Comparison of ENCODE assay signal across 23 cellular contexts in the genomic region with DNA sequence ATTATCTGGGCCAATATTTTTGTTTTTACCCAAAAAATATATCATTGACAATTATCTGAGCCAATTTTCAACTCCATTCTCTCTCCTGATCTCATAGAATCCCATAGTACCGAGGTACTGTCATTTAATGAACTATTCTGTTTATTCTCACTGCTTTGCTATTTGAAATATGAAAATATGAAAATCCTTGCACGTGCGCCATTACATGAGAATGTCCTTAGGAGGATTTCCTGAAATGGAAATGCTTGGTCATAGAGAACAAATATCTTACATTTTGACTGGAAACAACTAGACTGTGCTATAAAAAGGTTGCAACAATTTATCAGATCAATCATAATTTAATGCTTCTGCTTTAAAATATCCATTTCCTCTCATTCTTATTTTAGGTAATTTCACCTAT.
"Had no signal": no experiment of that assay in that cellular context is flagged by ENCODE, and none has a peak within 500 bp of the region (broad histone marks: within the 10 kb centered on the region; RNA-seq: fewer than 3 reads in every experiment).

No MANE protein-coding gene starts in this region.

- H3K36me3 ChIP-seq: colonic mucosa, lower lobe of right lung, prostate gland, stomach, suprapubic skin, transverse colon, uterus had no signal

- H3K27ac ChIP-seq: colonic mucosa, foreskin keratinocyte, lower lobe of right lung, prostate gland, stomach, suprapubic skin, transverse colon, VCaP had no signal

- H3K4me1 ChIP-seq: colonic mucosa, prostate gland, uterus had no signal

- FAIRE-seq: kidney had no signal

- H3K36me3 Mint-ChIP-seq: brain had no signal

- ATAC-seq: foreskin keratinocyte had no signal

- H3K9me3 Mint-ChIP-seq: activated CD4-positive, alpha-beta memory T cell treated with anti-CD3 and anti-CD28 coated beads, Interleukin-2, amount 10 ng/mL, durations not matched to agents 7 days and 5 days; activated CD4-positive, alpha-beta T cell treated with anti-CD3 and anti-CD28 coated beads, Interleukin-2, amount 10 ng/mL, durations not matched to agents 24 days and 14 days; activated naive CD8-positive, alpha-beta T cell treated with anti-CD3 and anti-CD28 coated beads, Interleukin-2, amount 50 U/mL, for 24 hours; activated T-cell treated with anti-CD3 and anti-CD28 coated beads, Interleukin-2, amount 50 U/mL, for 72 hours had no signal

- DNase-seq: activated gamma-delta T cell; activated naive CD4-positive, alpha-beta T cell treated with anti-CD3 and anti-CD28 coated beads, Interleukin-2, amount 50 U/mL, for 16 hours; anterior cingulate cortex; caudate nucleus; colonic mucosa; erythroblast; kidney; lower lobe of right lung; stimulated activated CD4-positive, alpha-beta T cell treated with anti-CD3 and anti-CD28 coated beads, Interleukin-12 subunit alpha, Interleukin-12 subunit beta, amount 100 ng/mL, for 4 hours; stimulated activated CD4-positive, alpha-beta T cell treated with anti-CD3 and anti-CD28 coated beads, Interleukin-1b, Interleukin-23, amount 100 ng/mL, for 48 hours; stomach; uterus had no signal

- H3K4me3 Mint-ChIP-seq: activated CD4-positive, alpha-beta memory T cell treated with anti-CD3 and anti-CD28 coated beads, Interleukin-2, amount 10 ng/mL, durations not matched to agents 7 days and 5 days; activated CD4-positive, alpha-beta T cell treated with anti-CD3 and anti-CD28 coated beads, Interleukin-2, amount 10 ng/mL, durations not matched to agents 24 days and 14 days; activated naive CD8-positive, alpha-beta T cell treated with anti-CD3 and anti-CD28 coated beads, Interleukin-2, amount 50 U/mL, for 24 hours; activated T-cell treated with anti-CD3 and anti-CD28 coated beads, Interleukin-2, amount 50 U/mL, for 72 hours; brain had no signal

- H3K27me3 Mint-ChIP-seq: activated CD4-positive, alpha-beta memory T cell treated with anti-CD3 and anti-CD28 coated beads, Interleukin-2, amount 10 ng/mL, durations not matched to agents 7 days and 5 days; brain had no signal

- H3K27ac Mint-ChIP-seq: activated CD4-positive, alpha-beta memory T cell treated with anti-CD3 and anti-CD28 coated beads, Interleukin-2, amount 10 ng/mL, durations not matched to agents 7 days and 5 days; activated CD4-positive, alpha-beta T cell treated with anti-CD3 and anti-CD28 coated beads, Interleukin-2, amount 10 ng/mL, durations not matched to agents 24 days and 14 days; activated naive CD8-positive, alpha-beta T cell treated with anti-CD3 and anti-CD28 coated beads, Interleukin-2, amount 50 U/mL, for 24 hours; activated T-cell treated with anti-CD3 and anti-CD28 coated beads, Interleukin-2, amount 50 U/mL, for 72 hours; naive thymus-derived CD4-positive, alpha-beta T cell had no signal

- H3K27me3 ChIP-seq: colonic mucosa, foreskin keratinocyte, suprapubic skin, transverse colon, uterus had no signal

- H3K4me3 ChIP-seq: colonic mucosa, lower lobe of right lung, prostate gland, stomach, suprapubic skin, transverse colon, uterus had no signal

- H3K9me3 ChIP-seq: colonic mucosa, lower lobe of right lung, prostate gland, stomach, suprapubic skin, transverse colon, uterus had no signal
